Comparison of ENCODE assay signal across 28 cellular contexts in genomic region chr2:100539221-100539620, GRCh38.
"Had no signal": no experiment of that assay in that cellular context is flagged by ENCODE, and none has a peak within 500 bp of the region (broad histone marks: within the 10 kb centered on the region; RNA-seq: fewer than 3 reads in every experiment).

No MANE protein-coding gene starts in this region.

- H3K4me3 ChIP-seq: coronary artery, esophagus muscularis mucosa, gastrocnemius medialis, heart right ventricle, hepatocyte had no signal

- H3K27ac ChIP-seq: coronary artery, esophagus muscularis mucosa, foreskin keratinocyte, gastrocnemius medialis, heart right ventricle, hepatocyte, VCaP had no signal

- H3K4me1 ChIP-seq: esophagus muscularis mucosa, foreskin keratinocyte, gastrocnemius medialis, heart right ventricle had no signal

- H3K36me3 Mint-ChIP-seq: activated naive CD4-positive, alpha-beta T cell treated with anti-CD3 and anti-CD28 coated beads, Interleukin-2, amount 10 ng/mL, durations not matched to agents 7 days and 5 days; activated naive CD4-positive, alpha-beta T cell treated with anti-CD3 and anti-CD28 coated beads, Interleukin-2, amount 50 U/mL, for 72 hours; activated naive CD8-positive, alpha-beta T cell treated with anti-CD3 and anti-CD28 coated beads, Interleukin-2, amount 10 ng/mL, durations not matched to agents 7 days and 5 days had no signal

- H3K79me2 ChIP-seq: hepatocyte had no signal

- ATAC-seq: activated naive CD4-positive, alpha-beta T cell treated with anti-CD3 and anti-CD28 coated beads, Interleukin-2, amount 50 U/mL, for 72 hours; activated T-cell treated with anti-CD3 and anti-CD28 coated beads, Interleukin-2, amount 50 U/mL, for 72 hours; effector memory CD8-positive, alpha-beta T cell; foreskin keratinocyte; gastrocnemius medialis; heart right ventricle; WTC11 had no signal

- H3K9me3 Mint-ChIP-seq: activated CD4-positive, alpha-beta memory T cell treated with anti-CD3 and anti-CD28 coated beads, Interleukin-2, amount 10 ng/mL, durations not matched to agents 7 days and 5 days; activated CD4-positive, alpha-beta T cell treated with anti-CD3 and anti-CD28 coated beads, Interleukin-2, amount 10 ng/mL, durations not matched to agents 7 days and 5 days; activated naive CD4-positive, alpha-beta T cell treated with anti-CD3 and anti-CD28 coated beads, Interleukin-2, amount 10 ng/mL, durations not matched to agents 7 days and 5 days; activated naive CD4-positive, alpha-beta T cell treated with anti-CD3 and anti-CD28 coated beads, Interleukin-2, amount 50 U/mL, for 72 hours; activated naive CD8-positive, alpha-beta T cell treated with anti-CD3 and anti-CD28 coated beads, Interleukin-2, amount 10 ng/mL, durations not matched to agents 7 days and 5 days; activated T-cell treated with anti-CD3 and anti-CD28 coated beads, Interleukin-2, amount 50 U/mL, for 24 hours; activated T-cell treated with anti-CD3 and anti-CD28 coated beads, Interleukin-2, amount 50 U/mL, for 72 hours; dendritic cell treated with granulocyte-macrophage colony-stimulating factor and Interleukin-4, amounts not matched to agents 40 ng/mL and 50 ng/mL, for 4 days; effector memory CD8-positive, alpha-beta T cell had no signal

- DNase-seq: activated CD4-positive, alpha-beta memory T cell treated with anti-CD3 and anti-CD28 coated beads, Interleukin-2, amount 10 ng/mL, durations not matched to agents 7 days and 5 days; activated CD4-positive, alpha-beta T cell treated with anti-CD3 and anti-CD28 coated beads for 1 hour; activated CD4-positive, alpha-beta T cell treated with anti-CD3 and anti-CD28 coated beads for 4 hours; activated CD4-positive, alpha-beta T cell treated with anti-CD3 and anti-CD28 coated beads, Interleukin-2, amount 10 ng/mL, durations not matched to agents 7 days and 5 days; activated CD4-positive, alpha-beta T cell treated with anti-CD3 and anti-CD28 coated beads, Interleukin-2, amount 50 U/mL, for 4 hours; activated CD8-positive, alpha-beta memory T cell treated with anti-CD3 and anti-CD28 coated beads, Interleukin-2, amount 50 U/mL, for 48 hours; activated gamma-delta T cell; activated naive CD4-positive, alpha-beta T cell; activated naive CD4-positive, alpha-beta T cell treated with anti-CD3 and anti-CD28 coated beads, Interleukin-2, amount 10 ng/mL, durations not matched to agents 7 days and 5 days; activated naive CD8-positive, alpha-beta T cell treated with anti-CD3 and anti-CD28 coated beads, Interleukin-2, amount 10 ng/mL, durations not matched to agents 7 days and 5 days; activated T-cell treated with anti-CD3 and anti-CD28 coated beads for 4 hours; activated T-cell treated with anti-CD3 and anti-CD28 coated beads, Interleukin-2, amount 50 U/mL, for 24 hours; activated T-cell treated with anti-CD3 and anti-CD28 coated beads, Interleukin-2, amount 50 U/mL, for 72 hours; cerebellar nuclear complex; effector CD4-positive, alpha-beta T cell; effector memory CD8-positive, alpha-beta T cell; erythroblast; foreskin keratinocyte; gastrocnemius medialis; heart right ventricle; T-helper 2 cell had no signal

- H3K27me3 Mint-ChIP-seq: activated naive CD8-positive, alpha-beta T cell treated with anti-CD3 and anti-CD28 coated beads, Interleukin-2, amount 10 ng/mL, durations not matched to agents 7 days and 5 days; activated T-cell treated with anti-CD3 and anti-CD28 coated beads, Interleukin-2, amount 50 U/mL, for 24 hours had no signal

- H3K4me3 Mint-ChIP-seq: activated CD4-positive, alpha-beta memory T cell treated with anti-CD3 and anti-CD28 coated beads, Interleukin-2, amount 10 ng/mL, durations not matched to agents 7 days and 5 days; activated CD4-positive, alpha-beta T cell treated with anti-CD3 and anti-CD28 coated beads, Interleukin-2, amount 10 ng/mL, durations not matched to agents 7 days and 5 days; activated naive CD4-positive, alpha-beta T cell treated with anti-CD3 and anti-CD28 coated beads, Interleukin-2, amount 10 ng/mL, durations not matched to agents 7 days and 5 days; activated naive CD8-positive, alpha-beta T cell treated with anti-CD3 and anti-CD28 coated beads, Interleukin-2, amount 10 ng/mL, durations not matched to agents 7 days and 5 days; activated T-cell treated with anti-CD3 and anti-CD28 coated beads, Interleukin-2, amount 50 U/mL, for 24 hours; activated T-cell treated with anti-CD3 and anti-CD28 coated beads, Interleukin-2, amount 50 U/mL, for 72 hours; dendritic cell treated with granulocyte-macrophage colony-stimulating factor and Interleukin-4, amounts not matched to agents 40 ng/mL and 50 ng/mL, for 4 days; effector memory CD8-positive, alpha-beta T cell; WTC11 had no signal

- H3K27me3 ChIP-seq: esophagus muscularis mucosa, foreskin keratinocyte, gastrocnemius medialis, hepatocyte had no signal

- H3K27ac Mint-ChIP-seq: activated CD4-positive, alpha-beta memory T cell treated with anti-CD3 and anti-CD28 coated beads, Interleukin-2, amount 10 ng/mL, durations not matched to agents 7 days and 5 days; activated CD4-positive, alpha-beta T cell treated with anti-CD3 and anti-CD28 coated beads, Interleukin-2, amount 10 ng/mL, durations not matched to agents 7 days and 5 days; activated naive CD4-positive, alpha-beta T cell treated with anti-CD3 and anti-CD28 coated beads, Interleukin-2, amount 10 ng/mL, durations not matched to agents 7 days and 5 days; activated naive CD4-positive, alpha-beta T cell treated with anti-CD3 and anti-CD28 coated beads, Interleukin-2, amount 50 U/mL, for 72 hours; activated naive CD8-positive, alpha-beta T cell treated with anti-CD3 and anti-CD28 coated beads, Interleukin-2, amount 10 ng/mL, durations not matched to agents 7 days and 5 days; activated T-cell treated with anti-CD3 and anti-CD28 coated beads, Interleukin-2, amount 50 U/mL, for 24 hours; activated T-cell treated with anti-CD3 and anti-CD28 coated beads, Interleukin-2, amount 50 U/mL, for 72 hours; dendritic cell treated with granulocyte-macrophage colony-stimulating factor and Interleukin-4, amounts not matched to agents 40 ng/mL and 50 ng/mL, for 4 days; effector memory CD8-positive, alpha-beta T cell; WTC11 had no signal

- H2AFZ ChIP-seq: hepatocyte had no signal

- H3K4me2 ChIP-seq: hepatocyte had no signal

- H3K36me3 ChIP-seq: esophagus muscularis mucosa, gastrocnemius medialis, heart right ventricle had no signal
